Comparison of ENCODE assay signal across 9 cellular contexts in genomic region chr13:32940601-32941000, GRCh38.
DNase-seq lines count a peak whose midpoint lies in the region; ATAC-seq, FAIRE-seq and TF ChIP-seq lines count a peak whose summit lies in the region.
"Had no signal": no experiment of that assay in that cellular context is flagged by ENCODE, and none has a peak within 500 bp of the region (broad histone marks: within the 10 kb centered on the region; RNA-seq: fewer than 3 reads in every experiment).

No MANE protein-coding gene starts in this region.

- peaks cover 9% of the 10 kb centered on the region for H3K27me3 ChIP-seq in foreskin keratinocyte

- ATAC-seq in HG02884 (IDR thresholded peaks at IDR 0.05; ENCODE audit: unreplicated experiment) (peak; percentile 62), foreskin keratinocyte (no peak), GM18520 (IDR thresholded peaks at IDR 0.05; ENCODE audit: unreplicated experiment) (no peak)

- intact Hi-C loops in kidney (cut with DNase I) = no loop called here

- H3K9ac ChIP-seq in kidney (ENCODE audit: low read length in 2 of 2) = no peak overlapping the region

- DNase-seq in AG10803 (ENCODE audit: low read depth) (peak; percentile 36), UCSD-AML1 (lab: John Stamatoyannopoulos, UW; ENCODE audit: unreplicated experiment) (peak; percentile 52), kidney (peak; percentile 87), dedifferentiated amniotic fluid mesenchymal stem cell (ENCODE audit: extremely low spot score) (no peak), NCI-H524 treated with DMSO at 0.1 percent for 48 hours (lab: John Stamatoyannopoulos, UW) (no peak), foreskin keratinocyte (no peak)

- peak overlapping the region in 1 of 2 donors; percentile 12 for H3K27ac ChIP-seq in kidney (ENCODE audit: low read depth in 2 of 2, low read length in 2 of 2)
- no peak overlapping the region for H3K27ac ChIP-seq in foreskin keratinocyte
- H3K27ac ChIP-seq: C4-2B had no signal

- H3K36me3 ChIP-seq in kidney (ENCODE audit: control insufficient read depth in 1 of 2, insufficient read depth in 2 of 2, low read length in 2 of 2) = no peaks in the 10 kb centered on the region

- no peak for FAIRE-seq in kidney (lab: Jason Lieb, UNC)

- H3K9me3 ChIP-seq in kidney (ENCODE audit: control insufficient read depth in 1 of 2, low read length in 2 of 2) = peaks cover 0 to 4% of the 10 kb centered on the region in 2 donors

- H3K4me3 ChIP-seq in AG10803 (ENCODE audit: low read length) = no peak overlapping the region
- H3K4me3 ChIP-seq in kidney (ENCODE audit: low read length in 2 of 2) = no peak overlapping the region

- no peak for TF ChIP-seq CTCF in AG10803 (conservative IDR thresholded peaks at IDR 0.05; ENCODE audit: low read length)
- no peak for TF ChIP-seq CTCF in kidney (IDR thresholded peaks at IDR 0.05; ENCODE audit: borderline replicate concordance, extremely low read depth, insufficient read depth)
- TF ChIP-seq CTCF in foreskin keratinocyte (conservative IDR thresholded peaks at IDR 0.05) = no peak

- H3K4me1 ChIP-seq in kidney (ENCODE audit: control insufficient read depth in 1 of 2, insufficient read depth in 1 of 2, low read depth in 1 of 2, low read length in 2 of 2) (peaks cover 4 to 6% of the 10 kb centered on the region in 2 donors), foreskin keratinocyte (no peaks in the 10 kb centered on the region)

Comparison
In these comparisons a context has a peak if more than half of its experiments do, and no peak if none do; other contexts are left out.
1. DNase-seq: peak in AG10803 (single experiment), UCSD-AML1 (single experiment) and kidney (single experiment); none in dedifferentiated amniotic fluid mesenchymal stem cell (single experiment), NCI-H524 treated with DMSO at 0.1 percent for 48 hours (single experiment) and foreskin keratinocyte (0 of 2).